8 cellular contexts compared by ENCODE assay signal in the genomic region with DNA sequence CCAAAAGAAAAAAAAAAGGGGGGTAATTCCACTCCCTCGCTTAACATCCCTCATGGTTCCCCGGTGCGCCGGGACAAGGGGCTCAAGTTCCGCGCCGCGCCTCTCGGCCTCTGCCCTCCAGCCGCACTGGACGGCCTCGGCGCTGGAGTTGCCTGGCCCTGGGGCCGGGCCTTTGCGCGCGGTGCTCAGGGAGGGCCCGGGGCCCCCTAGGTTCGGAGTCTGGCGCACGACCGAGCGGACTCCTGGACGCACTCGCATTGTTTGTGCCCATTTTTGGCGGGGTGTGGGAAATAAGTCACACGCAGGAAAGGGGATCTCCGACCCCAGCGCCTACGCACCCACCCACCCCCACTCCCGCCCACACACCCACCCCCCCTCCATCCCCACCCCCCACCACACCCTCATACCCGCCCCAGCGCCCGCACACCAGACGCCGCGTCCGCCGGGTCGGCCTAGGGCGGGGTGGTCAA. TPM values are rescaled to one million over a fixed set of nuclear protein-coding genes. Genes with fewer than 3 reads are reported as not detected.
A peak's percentile ranks its signal among the peaks of the same experiment; 100 is the strongest.
DNase-seq lines count a peak whose midpoint lies in the region; ATAC-seq and TF ChIP-seq lines count a peak whose summit lies in the region.

No MANE protein-coding gene starts in this region.

- H3K4me3 ChIP-seq in WI38 (ENCODE audit: low read depth, low read length): peak overlapping the region; percentile 99
- peak overlapping the region; percentile 93 to 99 (median 96) for H3K4me3 ChIP-seq in esophagus muscularis mucosa

- H3K4me1 Mint-ChIP-seq in nephron progenitor cell: peaks cover 37% of the 10 kb centered on the region

- peak overlapping the region; percentile 97 for H3K4me3 Mint-ChIP-seq in nephron progenitor cell

- H3K27ac Mint-ChIP-seq in nephron progenitor cell: no peak overlapping the region

- peaks cover 25 to 48% (median 41%) of the 10 kb centered on the region in 4 donors for H3K4me1 ChIP-seq in esophagus muscularis mucosa

- peaks cover 56% of the 10 kb centered on the region for H3K36me3 Mint-ChIP-seq in nephron progenitor cell (ENCODE audit: low read depth)

- TF ChIP-seq EP300 in esophagus muscularis mucosa (IDR thresholded peaks at IDR 0.05): no peak

- DNase-seq in EH (ENCODE audit: low read depth): peak; percentile 45
- peak; percentile 51 for DNase-seq in HK-2 (ENCODE audit: unreplicated experiment)
- DNase-seq in esophagus muscularis mucosa (ENCODE audit: extremely low spot score): no peak
- peak; percentile 59 for DNase-seq in nephron progenitor cell
- no peak for DNase-seq in occipital lobe (lab: John Stamatoyannopoulos, UW)
- no peak for DNase-seq in SIG-M5 treated with dmso at 0.1 percent for 504 hours (lab: John Stamatoyannopoulos, UW; ENCODE audit: unreplicated experiment)

- H3K9me3 Mint-ChIP-seq in nephron progenitor cell: no peaks in the 10 kb centered on the region

- peak; percentile 23 for ATAC-seq in GM21367 (IDR thresholded peaks at IDR 0.05; ENCODE audit: unreplicated experiment)

- intact Hi-C loops in esophagus muscularis mucosa (cut with DNase I): no loop called here

- H3K27me3 ChIP-seq in esophagus muscularis mucosa: no peaks in the 10 kb centered on the region

- no peaks in the 10 kb centered on the region for H3K9me3 ChIP-seq in esophagus muscularis mucosa

- no peak for TF ChIP-seq POLR2A in esophagus muscularis mucosa (IDR thresholded peaks at IDR 0.05; ENCODE audit: low read depth)

- H3K27me3 Mint-ChIP-seq in nephron progenitor cell (ENCODE audit: low read depth, poor library complexity): no peaks in the 10 kb centered on the region

- H3K27ac ChIP-seq in esophagus muscularis mucosa (replicated peaks in 1 of 4): peak overlapping the region; percentile 90 to 96 (median 94)

- H3K36me3 ChIP-seq in esophagus muscularis mucosa: peaks cover 52 to 77% (median 73%) of the 10 kb centered on the region in 4 donors

- 0% methylated on average over 13 of the region's 41 CpGs for whole genome bisulfite sequencing in esophagus muscularis mucosa

- no peak for TF ChIP-seq CTCF in WI38 (IDR thresholded peaks at IDR 0.05; ENCODE audit: low read depth, low read length)
- TF ChIP-seq CTCF in esophagus muscularis mucosa (IDR thresholded peaks at IDR 0.05): no peak
- TF ChIP-seq CTCF in nephron progenitor cell (IDR thresholded peaks at IDR 0.05): no peak

RNA-seq across cellular contexts. Expression of gene MED22, which starts 0.4 kb away (rescaled TPM):
- total RNA-seq in esophagus muscularis mucosa: 10 to 100 TPM; 20.0 to 44.6 (median 35.5) TPM
- 17.9 TPM for total RNA-seq in occipital lobe

RNA-seq across cellular contexts. Expression of gene RPL7A, which starts 0.5 kb away (rescaled TPM):
- total RNA-seq in esophagus muscularis mucosa: 1,000 to 10,000 TPM; 1,466 to 2,142 (median 1,771) TPM
- total RNA-seq in occipital lobe: 1,058 TPM

RNA-seq across cellular contexts. Expression of gene SURF1, which starts 8.7 kb away (rescaled TPM):
- total RNA-seq in esophagus muscularis mucosa (10 to 100 TPM; 50.4 to 86.4 (median 69.2) TPM), occipital lobe (11.1 TPM)

RNA-seq across cellular contexts. Expression of gene SURF2, which starts 8.8 kb away (rescaled TPM):
- total RNA-seq in esophagus muscularis mucosa (10 to 100 TPM; 16.1 to 36.4 (median 28.7) TPM), occipital lobe (9.7 TPM)

RNA-seq across cellular contexts. Expression of gene SURF6, which starts 11.6 kb away (rescaled TPM):
- total RNA-seq in esophagus muscularis mucosa: 10 to 100 TPM; 15.0 to 36.2 (median 27.5) TPM
- 14.7 TPM for total RNA-seq in occipital lobe

Comparison
In these comparisons a context has a peak if more than half of its experiments do, and no peak if none do; other contexts are left out.
1. DNase-seq: peak in EH (single experiment), HK-2 (single experiment) and nephron progenitor cell (single experiment); none in esophagus muscularis mucosa (single experiment), occipital lobe (single experiment) and SIG-M5 treated with dmso at 0.1 percent for 504 hours (single experiment).